ENCODE assay signal across 1 cellular context in genomic region chr12:52661668-52662067, GRCh38.
A peak's percentile ranks its signal among the peaks of the same experiment; 100 is the strongest.
TF ChIP-seq lines count a peak whose summit lies in the region.

No MANE protein-coding gene starts in this region.

TF ChIP-seq in K562, 482 proteins besides CTCF, POLR2A, EP300 and RAD21:
- TF ChIP-seq ZC3H4 (CRISPR knock-in tag; IDR thresholded peaks at IDR 0.05; ENCODE audit: borderline replicate concordance) = no peak
- TF ChIP-seq MAFG (tag; conservative IDR thresholded peaks at IDR 0.05) = peak; percentile 50
- no peak for TF ChIP-seq TRIM24 (IDR thresholded peaks at IDR 0.05)
- 0 out of 4 replicates have a peak, but pooled peaks of 1 of the 2 experiments have one; percentile 39 for TF ChIP-seq RCOR1 (IDR thresholded peaks at IDR 0.05; ENCODE audit: borderline replicate concordance in 1 of 2, low read depth in 2 of 2, low read length in 2 of 2)
- TF ChIP-seq MEIS2 (IDR thresholded peaks at IDR 0.05; ENCODE audit: partially characterized antibody) = peak; percentile 82
- peak; percentile 80 for TF ChIP-seq ZNF316 (IDR thresholded peaks at IDR 0.05)
- TF ChIP-seq ZNF512 (tag; IDR thresholded peaks at IDR 0.05) = 0 out of 2 replicates have a peak, but pooled peaks have one; percentile 43
- peak; percentile 57 to 62; a peak in 3 of 4 replicates for TF ChIP-seq KDM1A (IDR thresholded peaks at IDR 0.05)
- TF ChIP-seq BRD9 (IDR thresholded peaks at IDR 0.05; ENCODE audit: low read depth, partially characterized antibody) = no peak
